9 cellular contexts compared by ENCODE assay signal in genomic region chr1:77126309-77126708, GRCh38.
DNase-seq lines count a peak whose midpoint lies in the region; ATAC-seq and TF ChIP-seq lines count a peak whose summit lies in the region.
"Had no signal": no experiment of that assay in that cellular context is flagged by ENCODE, and none has a peak within 500 bp of the region (broad histone marks: within the 10 kb centered on the region; RNA-seq: fewer than 3 reads in every experiment).

No MANE protein-coding gene starts in this region.

- TF ChIP-seq EP300 in transverse colon (IDR thresholded peaks at IDR 0.05; ENCODE audit: low read depth), result no peak

- in situ Hi-C loops in transverse colon (cut with MboI; ENCODE audit: low pct_ligation_motif_present in 1 of 4, low pct_unique_long_range_greater_than_20kb in 1 of 4, low sequenced_read_pairs in 3 of 4), result loop anchor here (25.0 kb wide), 1 partner anchor 964 kb away; no protein-coding TSS in a partner anchor

- TF ChIP-seq POLR2A in transverse colon (IDR thresholded peaks at IDR 0.05), result no peak

- H3K27me3 ChIP-seq in transverse colon, result no peaks in the 10 kb centered on the region

- no peak overlapping the region for H3K27ac ChIP-seq in transverse colon

- DNase-seq in CMK (ENCODE audit: low read depth) (peak; percentile 3), NCI-H446 treated with DMSO at 0.1 percent for 48 hours (lab: John Stamatoyannopoulos, UW) (peak; percentile 76), astrocyte of the hippocampus (ENCODE audit: low read depth, low spot score) (peak; percentile 82), immature natural killer cell (peak in 2 of 3 donors; percentile 10 to 24), transverse colon (no peak)
- DNase-seq in activated CD8-positive, alpha-beta memory T cell treated with anti-CD3 and anti-CD28 coated beads, Interleukin-2, amount 50 U/mL, for 4 hours, result no peak
- DNase-seq: activated B cell treated with CpG ODN at 0.5 μM for 24 hours had no signal

- no peaks in the 10 kb centered on the region for H3K4me1 Mint-ChIP-seq in immature natural killer cell
- H3K4me1 Mint-ChIP-seq: activated B cell treated with CpG ODN at 0.5 μM for 24 hours had no signal

- 7 to 36% methylated on average over 2 of the region's 2 CpGs for WGBS in transverse colon (ENCODE audit: low coverage in 1 of 2), 2 donors

- no peaks in the 10 kb centered on the region for H3K36me3 ChIP-seq in transverse colon

- no peak overlapping the region for H3K4me3 ChIP-seq in transverse colon

- peak; percentile 58 for ATAC-seq in GM18861 (IDR thresholded peaks at IDR 0.05; ENCODE audit: unreplicated experiment)
- ATAC-seq in HG03280 (IDR thresholded peaks at IDR 0.05; ENCODE audit: unreplicated experiment), result peak; percentile 83

- no peaks in the 10 kb centered on the region for H3K9me3 ChIP-seq in transverse colon

- TF ChIP-seq CTCF in transverse colon (IDR thresholded peaks at IDR 0.05), result peak; percentile 18 to 46 (median 37)

- intact Hi-C loops in transverse colon (cut with DNase I; ENCODE audit: low total_unique reads), result loop anchor here (10.0 kb wide), 1 partner anchor 972 kb away; no protein-coding TSS in a partner anchor

- no peak overlapping the region for H3K4me3 Mint-ChIP-seq in immature natural killer cell
- H3K4me3 Mint-ChIP-seq: activated B cell treated with CpG ODN at 0.5 μM for 24 hours had no signal

- no peaks in the 10 kb centered on the region for H3K27me3 Mint-ChIP-seq in immature natural killer cell (ENCODE audit: low read depth in 3 of 3)
- H3K27me3 Mint-ChIP-seq: activated B cell treated with CpG ODN at 0.5 μM for 24 hours had no signal

- peak overlapping the region in 1 of 6 donors; percentile 12 for H3K27ac Mint-ChIP-seq in immature natural killer cell
- H3K27ac Mint-ChIP-seq: activated B cell treated with CpG ODN at 0.5 μM for 24 hours had no signal

- H3K4me1 ChIP-seq in transverse colon, result peaks cover 0 to 6% (median 0%) of the 10 kb centered on the region in 4 donors

- no peaks in the 10 kb centered on the region for H3K9me3 Mint-ChIP-seq in immature natural killer cell
- H3K9me3 Mint-ChIP-seq: activated B cell treated with CpG ODN at 0.5 μM for 24 hours had no signal

- H3K36me3 Mint-ChIP-seq in immature natural killer cell, result peaks cover 10 to 20% (median 14%) of the 10 kb centered on the region in 3 donors

Comparison
In these comparisons a context has a peak if more than half of its experiments do, and no peak if none do; other contexts are left out.
1. DNase-seq: peak in CMK (single experiment), NCI-H446 treated with DMSO at 0.1 percent for 48 hours (single experiment), astrocyte of the hippocampus (single experiment) and immature natural killer cell (2 of 3); none in transverse colon (single experiment) and activated CD8-positive, alpha-beta memory T cell treated with anti-CD3 and anti-CD28 coated beads, Interleukin-2, amount 50 U/mL, for 4 hours (single experiment).